ENCODE assay signal across 1 cellular context in the genomic region with DNA sequence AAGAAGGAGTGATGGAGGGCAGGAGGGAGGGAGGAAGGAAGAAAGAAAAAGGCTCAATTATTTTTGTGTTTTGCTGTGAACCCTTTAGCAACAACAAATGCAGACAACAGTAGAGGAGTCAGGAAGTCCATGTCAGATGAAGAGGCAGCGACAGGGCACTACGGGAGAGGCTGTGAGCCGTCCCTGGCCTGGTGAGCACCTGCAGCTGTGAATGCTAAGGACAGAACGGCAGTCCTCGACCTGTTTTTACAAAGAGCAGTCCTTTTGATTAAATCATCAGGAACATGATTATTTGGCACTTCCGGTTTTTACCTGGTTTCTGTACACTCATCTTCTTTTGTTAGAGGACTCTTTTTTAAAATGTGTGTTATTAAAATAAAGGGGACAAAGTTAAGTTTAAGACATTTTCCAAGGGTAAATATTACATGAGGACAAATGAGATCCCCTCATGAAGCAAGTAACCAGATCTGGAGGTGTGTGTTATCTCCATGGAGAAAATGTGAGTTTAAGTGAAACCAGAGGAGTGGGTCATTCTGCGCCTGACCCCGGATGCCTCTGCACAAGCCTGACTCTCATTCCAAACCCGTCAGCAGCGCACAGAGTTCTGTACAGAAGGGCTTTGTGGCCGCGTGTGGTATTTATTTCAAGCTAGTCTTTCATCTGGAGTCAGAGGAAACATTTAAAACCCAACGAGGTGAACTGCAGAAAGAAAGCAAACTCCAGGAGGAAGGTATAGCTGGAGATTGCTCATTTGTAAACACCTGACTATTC.
TF ChIP-seq lines count a peak whose summit lies in the region.

No MANE protein-coding gene starts in this region.

TF ChIP-seq in IMR-90, 13 proteins besides CTCF, POLR2A, EP300 and RAD21 (continued from another document):
- TF ChIP-seq, protein P1, sequence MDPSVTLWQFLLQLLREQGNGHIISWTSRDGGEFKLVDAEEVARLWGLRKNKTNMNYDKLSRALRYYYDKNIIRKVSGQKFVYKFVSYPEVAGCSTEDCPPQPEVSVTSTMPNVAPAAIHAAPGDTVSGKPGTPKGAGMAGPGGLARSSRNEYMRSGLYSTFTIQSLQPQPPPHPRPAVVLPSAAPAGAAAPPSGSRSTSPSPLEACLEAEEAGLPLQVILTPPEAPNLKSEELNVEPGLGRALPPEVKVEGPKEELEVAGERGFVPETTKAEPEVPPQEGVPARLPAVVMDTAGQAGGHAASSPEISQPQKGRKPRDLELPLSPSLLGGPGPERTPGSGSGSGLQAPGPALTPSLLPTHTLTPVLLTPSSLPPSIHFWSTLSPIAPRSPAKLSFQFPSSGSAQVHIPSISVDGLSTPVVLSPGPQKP (IDR thresholded peaks at IDR 0.05; ENCODE audit: borderline replicate concordance, low read depth, low read length): no peak
- TF ChIP-seq MAZ (IDR thresholded peaks at IDR 0.05; ENCODE audit: borderline replicate concordance, low read depth, low read length) (no peak), RFX5 (IDR thresholded peaks at IDR 0.05; ENCODE audit: low read depth, low read length) (no peak), BHLHE40 (IDR thresholded peaks at IDR 0.05; ENCODE audit: low read depth, low read length) (no peak), SMC3 (IDR thresholded peaks at IDR 0.05; ENCODE audit: low read depth, low read length) (no peak), NFE2L2 (IDR thresholded peaks at IDR 0.05; ENCODE audit: low read depth, low read length) (no peak), FOS (IDR thresholded peaks at IDR 0.05; ENCODE audit: low read depth, low read length) (no peak), MXI1 (IDR thresholded peaks at IDR 0.05; ENCODE audit: borderline replicate concordance, low read depth, low read length) (no peak), CEBPB (IDR thresholded peaks at IDR 0.05; ENCODE audit: low read depth, low read length) (no peak), RCOR1 (IDR thresholded peaks at IDR 0.05; ENCODE audit: insufficient replicate concordance, low read length) (no peak), CHD1 (IDR thresholded peaks at IDR 0.05; ENCODE audit: low read depth, low read length) (no peak)
- TF ChIP-seq, protein P2, sequence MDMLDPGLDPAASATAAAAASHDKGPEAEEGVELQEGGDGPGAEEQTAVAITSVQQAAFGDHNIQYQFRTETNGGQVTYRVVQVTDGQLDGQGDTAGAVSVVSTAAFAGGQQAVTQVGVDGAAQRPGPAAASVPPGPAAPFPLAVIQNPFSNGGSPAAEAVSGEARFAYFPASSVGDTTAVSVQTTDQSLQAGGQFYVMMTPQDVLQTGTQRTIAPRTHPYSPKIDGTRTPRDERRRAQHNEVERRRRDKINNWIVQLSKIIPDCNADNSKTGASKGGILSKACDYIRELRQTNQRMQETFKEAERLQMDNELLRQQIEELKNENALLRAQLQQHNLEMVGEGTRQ (IDR thresholded peaks at IDR 0.05; ENCODE audit: low read depth, low read length): no peak
